8 cellular contexts compared by ENCODE assay signal in the genomic region with DNA sequence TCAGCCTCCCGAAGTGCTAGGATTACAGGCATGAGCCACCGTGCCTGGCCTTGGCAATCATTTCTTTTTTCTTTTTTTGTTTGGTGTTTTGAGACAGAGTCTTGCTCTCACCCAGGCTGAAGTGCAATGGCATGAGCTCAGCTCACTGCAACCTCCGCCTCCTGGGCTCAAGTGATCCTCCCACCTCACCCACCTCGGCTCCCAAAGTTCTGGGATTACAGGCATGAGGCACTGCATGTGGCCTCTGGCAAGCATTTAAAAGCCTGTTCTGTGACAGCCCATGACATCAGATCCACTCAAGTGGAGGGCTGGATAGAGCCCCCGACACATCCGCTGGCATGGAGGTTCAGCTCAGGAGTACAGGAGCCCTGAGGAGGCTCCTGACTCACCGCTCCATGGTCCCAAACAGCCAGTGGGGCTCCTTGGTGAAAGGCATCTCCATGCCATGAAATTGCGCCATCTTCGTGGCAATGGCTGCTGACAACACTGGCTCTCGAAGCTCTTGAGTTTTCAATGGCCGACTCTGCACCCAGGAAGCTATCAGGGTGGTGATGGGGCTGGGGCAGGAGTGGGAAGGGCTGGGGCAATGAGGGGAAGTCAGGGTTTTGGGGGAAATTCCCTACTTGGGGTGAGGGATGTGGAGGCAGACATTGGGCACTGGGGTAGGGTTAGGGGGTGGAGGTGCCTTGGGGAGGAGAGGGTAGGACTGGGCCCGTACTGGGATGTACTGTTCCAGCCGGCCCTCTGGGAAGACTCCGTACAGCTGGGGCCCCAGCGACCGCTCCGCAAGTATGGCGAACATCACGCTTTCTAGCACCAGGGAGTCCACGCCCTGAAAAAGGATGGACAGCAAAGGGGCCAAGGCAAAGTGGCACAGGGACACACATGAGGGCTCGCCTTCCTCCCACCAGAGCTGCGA. TPM values are rescaled to one million over a fixed set of nuclear protein-coding genes. Genes with fewer than 3 reads are reported as not detected.
A peak's percentile ranks its signal among the peaks of the same experiment; 100 is the strongest.
DNase-seq lines count a peak whose midpoint lies in the region; TF ChIP-seq lines count a peak whose summit lies in the region.

No MANE protein-coding gene starts in this region.

- no peaks in the 10 kb centered on the region for H3K27me3 Mint-ChIP-seq in chondrocyte (ENCODE audit: low read depth)

- H3K36me3 ChIP-seq in ACC112 (ENCODE audit: insufficient read depth, low read length) (no peaks in the 10 kb centered on the region), KMS-11 (ENCODE audit: insufficient read depth) (no peaks in the 10 kb centered on the region), muscle layer of duodenum (ENCODE audit: control insufficient read depth in 1 of 2, insufficient read depth in 2 of 2, low read length in 2 of 2) (peaks cover 3 to 5% of the 10 kb centered on the region in 2 donors)

- H3K36me3 Mint-ChIP-seq in chondrocyte (ENCODE audit: low read depth) = peaks cover 9% of the 10 kb centered on the region

- DNase-seq in chondrocyte (ENCODE audit: low spot score) (peak; percentile 47), SHP77 treated with DMSO at 0.1 percent for 48 hours (lab: John Stamatoyannopoulos, UW) (no peak), mesenteric fat pad (ENCODE audit: low spot score) (no peak), occipital lobe (lab: John Stamatoyannopoulos, UW) (no peak), GM10266 (ENCODE audit: extremely low spot score) (no peak)

- peak overlapping the region; percentile 80; the same call in 1 of the 2 replicates for H3K9ac ChIP-seq in KMS-11

- H3K27ac ChIP-seq in ACC112 (ENCODE audit: low read depth, low read length) (no peak overlapping the region), KMS-11 (no peak overlapping the region), muscle layer of duodenum (ENCODE audit: low read length) (no peak overlapping the region)

- H3K4me1 Mint-ChIP-seq in chondrocyte (ENCODE audit: low read depth) = peaks cover 19% of the 10 kb centered on the region

- H3K4me3 ChIP-seq in ACC112 (ENCODE audit: low read depth, low read length) (peak overlapping the region; percentile 96), KMS-11 (IDR thresholded peaks at IDR 0.05; ENCODE audit: insufficient read depth, low read depth, low read length) (peak overlapping the region; percentile 27), muscle layer of duodenum (ENCODE audit: low read depth in 1 of 2, low read length in 2 of 2) (peak overlapping the region; percentile 70 to 83)

- no peaks in the 10 kb centered on the region for H3K27me3 ChIP-seq in ACC112 (ENCODE audit: insufficient read depth, low read length)
- H3K27me3 ChIP-seq in KMS-11 (ENCODE audit: insufficient read depth, low read depth) = no peaks in the 10 kb centered on the region
- no peaks in the 10 kb centered on the region for H3K27me3 ChIP-seq in muscle layer of duodenum (ENCODE audit: low read depth, low read length)

- H2AFZ ChIP-seq in ACC112 (ENCODE audit: low read length, unreplicated experiment) (no peak overlapping the region), KMS-11 (ENCODE audit: low read depth) (no peak overlapping the region)

- TF ChIP-seq CTCF in KMS-11 (conservative IDR thresholded peaks at IDR 0.05; ENCODE audit: low read depth, low read length) = no peak
- no peak for TF ChIP-seq CTCF in chondrocyte (IDR thresholded peaks at IDR 0.05)
- TF ChIP-seq CTCF in GM10266 (IDR thresholded peaks at IDR 0.05; ENCODE audit: control insufficient read depth, insufficient read depth, low read depth, missing control alignments) = no peak

- H3K27ac Mint-ChIP-seq in chondrocyte (ENCODE audit: unreplicated experiment) = peak overlapping the region; percentile 57

- H3K4me3 Mint-ChIP-seq in chondrocyte (ENCODE audit: unreplicated experiment) = peak overlapping the region; percentile 88

- peaks cover 5% of the 10 kb centered on the region for H3K79me2 ChIP-seq in ACC112 (ENCODE audit: control insufficient read depth, insufficient read depth, low read length, unreplicated experiment)
- no peaks in the 10 kb centered on the region for H3K79me2 ChIP-seq in KMS-11 (ENCODE audit: insufficient read depth, low read depth)

- no peaks in the 10 kb centered on the region for H3K9me3 ChIP-seq in muscle layer of duodenum (ENCODE audit: control insufficient read depth in 1 of 2, low read length in 2 of 2)

- H3K4me2 ChIP-seq in KMS-11 = peak overlapping the region; percentile 57; the same call in 1 of the 2 replicates

- H3K4me1 ChIP-seq in ACC112 (ENCODE audit: control insufficient read depth, insufficient read depth, low read length, unreplicated experiment) = peaks cover 7% of the 10 kb centered on the region
- H3K4me1 ChIP-seq in KMS-11 (ENCODE audit: low read depth, poor library complexity, severe bottlenecking) = peaks cover 4% of the 10 kb centered on the region
- H3K4me1 ChIP-seq in muscle layer of duodenum (ENCODE audit: control insufficient read depth in 1 of 2, insufficient read depth in 2 of 2, low read length in 2 of 2) = peaks cover 10 to 27% of the 10 kb centered on the region in 2 donors

- H3K9me3 Mint-ChIP-seq in chondrocyte (ENCODE audit: low read depth) = no peaks in the 10 kb centered on the region

- no peaks in the 10 kb centered on the region for H4K20me1 ChIP-seq in KMS-11 (ENCODE audit: insufficient read depth)

RNA-seq across cellular contexts. Expression of gene CHKB, which starts 1.4 kb away (rescaled TPM):
- total RNA-seq in chondrocyte (47.4 to 64.5 TPM (median 47.9 TPM) in 3 replicates), mesenteric fat pad (47.6 TPM), occipital lobe (24.8 TPM)

RNA-seq across cellular contexts. Expression of gene CPT1B, which starts 3.1 kb away (rescaled TPM):
- total RNA-seq in chondrocyte (33.9 to 42.6 TPM (median 34.7 TPM) in 3 replicates), mesenteric fat pad (10.4 TPM), occipital lobe (6.7 TPM)

RNA-seq across cellular contexts. Expression of gene SYCE3, which starts 18.6 kb away (rescaled TPM):
- total RNA-seq in chondrocyte = not detected in 3 replicates
- not detected for total RNA-seq in mesenteric fat pad
- total RNA-seq in occipital lobe = not detected

RNA-seq across cellular contexts. Expression of gene MAPK8IP2, which starts 19.3 kb away (rescaled TPM):
- total RNA-seq in chondrocyte = 3.0 to 4.3 TPM (median 4.1 TPM) in 3 replicates
- total RNA-seq in mesenteric fat pad = 0.58 TPM
- total RNA-seq in occipital lobe = 76.3 TPM

RNA-seq across cellular contexts. Expression of gene KLHDC7B, which starts 35.6 kb away (rescaled TPM):
- 0.34 to 7.2 TPM (median 6.3 TPM) in 3 replicates for total RNA-seq in chondrocyte
- total RNA-seq in mesenteric fat pad = 0.10 TPM
- total RNA-seq in occipital lobe = not detected

Comparison
In these comparisons a context has a peak if more than half of its experiments do, and no peak if none do; other contexts are left out.
1. H3K4me3 ChIP-seq: peak in every context shown above with its lines; median percentile 96 in ACC112; 76 in muscle layer of duodenum; 27 in KMS-11.